5 cellular contexts compared by ENCODE assay signal in the genomic region with DNA sequence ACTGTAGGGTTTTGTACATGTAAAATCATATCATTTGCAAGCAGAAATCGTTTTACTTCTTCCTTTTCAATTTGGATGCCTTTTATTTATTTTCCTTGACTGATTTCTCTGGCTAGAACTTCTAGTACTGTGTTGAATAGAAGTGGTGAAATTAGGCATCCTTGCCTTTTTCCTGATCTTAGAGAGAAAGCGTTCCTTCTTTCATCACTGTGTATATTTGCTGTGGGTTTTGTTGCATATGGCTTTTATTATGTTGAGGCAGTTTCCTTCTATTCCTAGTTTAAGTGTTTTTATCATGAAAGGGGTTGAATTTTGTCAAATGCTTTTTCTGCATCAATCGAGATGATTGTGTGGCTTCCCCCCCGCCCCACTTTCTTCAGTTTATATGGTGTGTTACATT.
"Had no signal": no experiment of that assay in that cellular context is flagged by ENCODE, and none has a peak within 500 bp of the region (broad histone marks: within the 10 kb centered on the region; RNA-seq: fewer than 3 reads in every experiment).

No MANE protein-coding gene starts in this region.

- DNase-seq: H9, HCEC 1CT, IMR-90 had no signal

- H2AFZ ChIP-seq: GM23338 had no signal

- H3K4me1 Mint-ChIP-seq: GM23338, H9 had no signal

- H3K4me3 ChIP-seq: GM23338, K562 had no signal

- H3K27ac Mint-ChIP-seq: GM23338, H9 had no signal

- H3K4me3 Mint-ChIP-seq: GM23338, H9 had no signal

- H3K4me2 ChIP-seq: GM23338 had no signal
